Comparison of ENCODE assay signal across 10 cellular contexts in the genomic region with DNA sequence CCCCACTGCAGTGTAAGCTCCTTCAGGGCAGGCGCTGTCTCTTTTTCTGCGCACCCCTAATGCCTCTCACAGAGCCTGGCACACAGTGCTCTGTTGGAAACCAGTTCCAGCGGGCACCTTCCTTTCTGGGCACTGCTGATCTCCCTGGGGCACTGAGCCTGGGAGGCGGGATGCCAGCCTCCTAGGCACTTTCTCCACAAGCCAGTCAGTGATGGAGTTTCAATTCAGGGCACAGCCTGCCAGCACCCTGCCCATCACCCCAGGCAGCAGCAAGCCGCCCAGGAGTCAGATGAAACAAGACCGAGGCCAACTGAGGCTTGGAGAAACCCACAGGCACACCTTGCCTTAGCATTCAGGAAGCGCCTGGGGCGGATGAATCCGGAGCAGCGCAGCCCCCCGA. TPM values are rescaled to one million over a fixed set of nuclear protein-coding genes. Genes with fewer than 3 reads are reported as not detected.
DNase-seq lines count a peak whose midpoint lies in the region; ATAC-seq and TF ChIP-seq lines count a peak whose summit lies in the region.
"Had no signal": no experiment of that assay in that cellular context is flagged by ENCODE, and none has a peak within 500 bp of the region (broad histone marks: within the 10 kb centered on the region; RNA-seq: fewer than 3 reads in every experiment).

No MANE protein-coding gene starts in this region.

- no peaks in the 10 kb centered on the region for H3K9me3 ChIP-seq in upper lobe of right lung

- H3K27ac Mint-ChIP-seq in activated naive CD4-positive, alpha-beta T cell treated with anti-CD3 and anti-CD28 coated beads for 36 hours, result no peak overlapping the region
- H3K27ac Mint-ChIP-seq in glutamatergic neuron (ENCODE audit: unreplicated experiment) (no peak overlapping the region), nephron (peak overlapping the region; percentile 49 to 85 (median 76))

- DNase-seq in activated naive CD4-positive, alpha-beta T cell treated with anti-CD3 and anti-CD28 coated beads for 36 hours, result no peak
- no peak for DNase-seq in activated naive CD4-positive, alpha-beta T cell treated with anti-CD3 and anti-CD28 coated beads, Interleukin-2, amount 50 U/mL, for 16 hours
- DNase-seq in glutamatergic neuron, result no peak
- no peak for DNase-seq in upper lobe of right lung
- no peak for DNase-seq in DMS153 treated with DMSO at 0.1 percent for 48 hours (lab: John Stamatoyannopoulos, UW; ENCODE audit: unreplicated experiment)
- DNase-seq in HuH-7.5 (ENCODE audit: low spot score), result no peak
- no peak for DNase-seq in NCI-H446 (lab: John Stamatoyannopoulos, UW)
- DNase-seq: activated CD8-positive, alpha-beta memory T cell treated with anti-CD3 and anti-CD28 coated beads, Interleukin-2, amount 50 U/mL, for 48 hours; MM.1S had no signal

- CTCF ChIA-PET in activated naive CD4-positive, alpha-beta T cell treated with anti-CD3 and anti-CD28 coated beads for 36 hours (lab: Charles Lee), result interaction anchor here (0.7 to 1.4 kb wide), 4 partner anchors 20 to 93 kb away, joined by 3 to 5 read pairs (median 4); no protein-coding TSS in a partner anchor

- peaks cover 15% of the 10 kb centered on the region for H3K27me3 Mint-ChIP-seq in activated naive CD4-positive, alpha-beta T cell treated with anti-CD3 and anti-CD28 coated beads for 36 hours (ENCODE audit: low read depth)
- H3K27me3 Mint-ChIP-seq in glutamatergic neuron (ENCODE audit: unreplicated experiment), result peaks cover 11% of the 10 kb centered on the region
- H3K27me3 Mint-ChIP-seq in nephron (ENCODE audit: low read depth), result peaks cover under 1% of the 10 kb centered on the region

- H3K27me3 ChIP-seq in upper lobe of right lung, result no peaks in the 10 kb centered on the region

- intact Hi-C loops in activated naive CD4-positive, alpha-beta T cell treated with anti-CD3 and anti-CD28 coated beads for 36 hours (cut with micrococcal nuclease), result no loop called here
- intact Hi-C loops in upper lobe of right lung (cut with DNase I), result no loop called here

- peak overlapping the region; percentile 6 for H3K4me3 Mint-ChIP-seq in activated naive CD4-positive, alpha-beta T cell treated with anti-CD3 and anti-CD28 coated beads for 36 hours
- H3K4me3 Mint-ChIP-seq in glutamatergic neuron (ENCODE audit: unreplicated experiment), result peak overlapping the region; percentile 2
- peak overlapping the region; percentile 76 to 79 (median 77) for H3K4me3 Mint-ChIP-seq in nephron

- peak; percentile 33 for ATAC-seq in upper lobe of right lung

- no peaks in the 10 kb centered on the region for H3K9me3 Mint-ChIP-seq in activated naive CD4-positive, alpha-beta T cell treated with anti-CD3 and anti-CD28 coated beads for 36 hours
- H3K9me3 Mint-ChIP-seq in glutamatergic neuron (ENCODE audit: unreplicated experiment) (peaks cover 8% of the 10 kb centered on the region), nephron (peaks cover 7% of the 10 kb centered on the region)

- H3K36me3 Mint-ChIP-seq in activated naive CD4-positive, alpha-beta T cell treated with anti-CD3 and anti-CD28 coated beads for 36 hours (ENCODE audit: low read depth), result no peaks in the 10 kb centered on the region
- H3K36me3 Mint-ChIP-seq in glutamatergic neuron (ENCODE audit: unreplicated experiment) (peaks cover 6% of the 10 kb centered on the region), nephron (ENCODE audit: low read depth) (no peaks in the 10 kb centered on the region)

- H3K4me3 ChIP-seq in upper lobe of right lung, result peak overlapping the region; percentile 55

- TF ChIP-seq CTCF in glutamatergic neuron (IDR thresholded peaks at IDR 0.05; ENCODE audit: partially characterized antibody, unreplicated experiment) (no peak), nephron (IDR thresholded peaks at IDR 0.05; ENCODE audit: unreplicated experiment in 3 of 3) (no peak), upper lobe of right lung (IDR thresholded peaks at IDR 0.05) (no peak)

- peaks cover 32% of the 10 kb centered on the region for H3K4me1 Mint-ChIP-seq in activated naive CD4-positive, alpha-beta T cell treated with anti-CD3 and anti-CD28 coated beads for 36 hours (ENCODE audit: low read depth)
- H3K4me1 Mint-ChIP-seq in glutamatergic neuron (ENCODE audit: low read depth, unreplicated experiment) (peaks cover 27% of the 10 kb centered on the region), nephron (peaks cover 54% of the 10 kb centered on the region)

- H3K27ac ChIP-seq in upper lobe of right lung, result peak overlapping the region; percentile 74

- H3K36me3 ChIP-seq in upper lobe of right lung, result no peaks in the 10 kb centered on the region

- H3K4me1 ChIP-seq in upper lobe of right lung, result peaks cover 30% of the 10 kb centered on the region

RNA-seq across cellular contexts. Expression of a gene that starts 5.7 kb away (rescaled TPM):
- total RNA-seq in activated naive CD4-positive, alpha-beta T cell treated with anti-CD3 and anti-CD28 coated beads for 36 hours, result 10 to 100 TPM; 94.6 to 99.8 TPM
- 127 TPM for total RNA-seq in glutamatergic neuron (ENCODE audit: unreplicated experiment)
- 217 TPM for total RNA-seq in upper lobe of right lung

RNA-seq across cellular contexts. Expression of a gene that starts 33.7 kb away (rescaled TPM):
- total RNA-seq in activated naive CD4-positive, alpha-beta T cell treated with anti-CD3 and anti-CD28 coated beads for 36 hours, result under 1 TPM; 0.22 to 0.38 TPM
- total RNA-seq in glutamatergic neuron (ENCODE audit: unreplicated experiment), result 4.8 TPM
- total RNA-seq in upper lobe of right lung, result 11.3 TPM

Comparison
In these comparisons a context has a peak if more than half of its experiments do, and no peak if none do; other contexts are left out.
1. H3K27ac Mint-ChIP-seq: peak in nephron (3 of 3); none in activated naive CD4-positive, alpha-beta T cell treated with anti-CD3 and anti-CD28 coated beads for 36 hours (single experiment) and glutamatergic neuron (single experiment).
2. H3K4me3 Mint-ChIP-seq: peak in every context shown above with its lines; median percentile 77 in nephron; 6 in activated naive CD4-positive, alpha-beta T cell treated with anti-CD3 and anti-CD28 coated beads for 36 hours; 2 in glutamatergic neuron.